In the genomic region with DNA sequence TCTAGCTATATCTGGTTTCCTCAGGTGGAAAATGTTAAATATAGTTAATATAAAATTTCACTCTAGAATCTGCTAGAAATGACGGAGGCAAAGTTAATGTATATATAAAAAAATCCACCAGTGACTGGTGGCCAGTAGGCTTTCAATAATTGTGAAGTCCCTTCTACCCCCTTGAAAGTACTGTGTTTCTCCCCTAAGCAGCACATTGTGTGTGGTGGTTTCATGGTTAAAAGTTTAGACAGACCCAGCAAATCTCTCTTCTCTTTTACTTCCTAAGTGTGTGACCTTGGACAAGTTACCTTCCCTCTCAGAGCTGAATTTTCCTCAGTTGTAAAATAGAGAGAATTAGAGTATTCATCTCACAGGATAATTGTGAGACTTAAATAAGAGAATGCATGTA, we compare ENCODE assay signal across 14 cellular contexts. TPM values are rescaled to one million over a fixed set of nuclear protein-coding genes. Genes with fewer than 3 reads are reported as not detected.
A peak's percentile ranks its signal among the peaks of the same experiment; 100 is the strongest.
DNase-seq lines count a peak whose midpoint lies in the region; ATAC-seq and TF ChIP-seq lines count a peak whose summit lies in the region.
"Had no signal": no experiment of that assay in that cellular context is flagged by ENCODE, and none has a peak within 500 bp of the region (broad histone marks: within the 10 kb centered on the region; RNA-seq: fewer than 3 reads in every experiment).

No MANE protein-coding gene starts in this region.

- no peaks in the 10 kb centered on the region for H3K27me3 ChIP-seq in CD8-positive, alpha-beta memory T cell (ENCODE audit: insufficient read depth, low read length, poor library complexity, severe bottlenecking)
- peaks cover 0 to 3% of the 10 kb centered on the region in 2 donors for H3K27me3 ChIP-seq in tibial nerve
- H3K27me3 ChIP-seq: cardiac muscle cell had no signal

- H3K36me3 ChIP-seq in CD8-positive, alpha-beta memory T cell (ENCODE audit: insufficient read depth, low read length) = no peaks in the 10 kb centered on the region
- H3K36me3 ChIP-seq in tibial nerve = no peaks in the 10 kb centered on the region
- H3K36me3 ChIP-seq: cardiac muscle cell had no signal

- 40 to 70% methylated on average over 1 of the region's 1 CpG for WGBS in tibial nerve, 2 donors

- no peak overlapping the region for H3K4me3 ChIP-seq in CD8-positive, alpha-beta memory T cell (ENCODE audit: low read length)
- H3K4me3 ChIP-seq in tibial nerve = no peak overlapping the region

- POLR2A ChIA-PET in CD8-positive, alpha-beta memory T cell (lab: Charles Lee) = no interaction called here

- no peaks in the 10 kb centered on the region for H3K4me1 ChIP-seq in CD8-positive, alpha-beta memory T cell (ENCODE audit: insufficient read depth, low read length)
- no peaks in the 10 kb centered on the region for H3K4me1 ChIP-seq in tibial nerve

- H3K27ac Mint-ChIP-seq in CD8-positive, alpha-beta memory T cell = no peak overlapping the region
- H3K27ac Mint-ChIP-seq in mesothelial cell of epicardium = no peak overlapping the region
- H3K27ac Mint-ChIP-seq: natural killer cell treated with Interleukin-12 subunit alpha and Interleukin-12 subunit beta and Interleukin-15 and Interleukin-18, amount 100 ng/mL, for 72 hours had no signal

- TF ChIP-seq CTCF in mesothelial cell of epicardium (IDR thresholded peaks at IDR 0.05; ENCODE audit: unreplicated experiment) = no peak
- TF ChIP-seq CTCF in tibial nerve (IDR thresholded peaks at IDR 0.05) = no peak

- no peaks in the 10 kb centered on the region for H3K9me3 ChIP-seq in CD8-positive, alpha-beta memory T cell (ENCODE audit: low read length)
- H3K9me3 ChIP-seq in tibial nerve = no peaks in the 10 kb centered on the region

- H3K36me3 Mint-ChIP-seq in CD8-positive, alpha-beta memory T cell = no peaks in the 10 kb centered on the region
- H3K36me3 Mint-ChIP-seq in mesothelial cell of epicardium = peaks cover 2% of the 10 kb centered on the region
- H3K36me3 Mint-ChIP-seq: natural killer cell treated with Interleukin-12 subunit alpha and Interleukin-12 subunit beta and Interleukin-15 and Interleukin-18, amount 100 ng/mL, for 72 hours had no signal

- no peaks in the 10 kb centered on the region for H3K9me3 Mint-ChIP-seq in CD8-positive, alpha-beta memory T cell
- peaks cover 18% of the 10 kb centered on the region for H3K9me3 Mint-ChIP-seq in mesothelial cell of epicardium
- H3K9me3 Mint-ChIP-seq: natural killer cell treated with Interleukin-12 subunit alpha and Interleukin-12 subunit beta and Interleukin-15 and Interleukin-18, amount 100 ng/mL, for 72 hours had no signal

- intact Hi-C loops in posterior vena cava (cut with DNase I) = no loop called here

- CTCF ChIA-PET in CD8-positive, alpha-beta memory T cell (lab: Charles Lee) = no interaction called here

- H3K27me3 Mint-ChIP-seq in CD8-positive, alpha-beta memory T cell = peaks cover 0 to 4% of the 10 kb centered on the region in 2 donors
- H3K27me3 Mint-ChIP-seq in mesothelial cell of epicardium (ENCODE audit: low read depth) = no peaks in the 10 kb centered on the region

- ATAC-seq in GM21619 (IDR thresholded peaks at IDR 0.05; ENCODE audit: unreplicated experiment) = peak; percentile 49
- ATAC-seq in HG03432 (IDR thresholded peaks at IDR 0.05; ENCODE audit: unreplicated experiment) = peak; percentile 58
- ATAC-seq: natural killer cell treated with Interleukin-12 subunit alpha and Interleukin-12 subunit beta and Interleukin-15 and Interleukin-18, amount 100 ng/mL, for 72 hours had no signal

- no peak for DNase-seq in CD8-positive, alpha-beta memory T cell
- DNase-seq in mesothelial cell of epicardium (ENCODE audit: low spot score in 2 of 2, unreplicated experiment in 2 of 2) = no peak
- no peak for DNase-seq in NCI-H187 treated with DMSO at 0.1 percent for 48 hours (lab: John Stamatoyannopoulos, UW)
- no peak for DNase-seq in foreskin melanocyte
- no peak for DNase-seq in posterior vena cava (ENCODE audit: low spot score)
- no peak for DNase-seq in tibial nerve (ENCODE audit: low spot score in 2 of 2)
- DNase-seq: activated CD8-positive, alpha-beta memory T cell treated with anti-CD3 and anti-CD28 coated beads for 24 hours; NCI-H2081 treated with DMSO at 0.1 percent for 48 hours; Right ventricle myocardium superior had no signal

- H3K27ac ChIP-seq in CD8-positive, alpha-beta memory T cell (ENCODE audit: low read depth, low read length) = peak overlapping the region; percentile 69
- peak overlapping the region in 2 of 4 donors; percentile 61 to 69 for H3K27ac ChIP-seq in tibial nerve
- H3K27ac ChIP-seq: HL-60 had no signal

- no peaks in the 10 kb centered on the region for H3K4me1 Mint-ChIP-seq in CD8-positive, alpha-beta memory T cell
- H3K4me1 Mint-ChIP-seq in mesothelial cell of epicardium = peaks cover 19% of the 10 kb centered on the region

- no peak for TF ChIP-seq POLR2A in tibial nerve (IDR thresholded peaks at IDR 0.05)

- no peak for TF ChIP-seq EP300 in tibial nerve (IDR thresholded peaks at IDR 0.05)

- no peak overlapping the region for H3K4me3 Mint-ChIP-seq in CD8-positive, alpha-beta memory T cell
- H3K4me3 Mint-ChIP-seq in mesothelial cell of epicardium = peak overlapping the region; percentile 89
- H3K4me3 Mint-ChIP-seq: natural killer cell treated with Interleukin-12 subunit alpha and Interleukin-12 subunit beta and Interleukin-15 and Interleukin-18, amount 100 ng/mL, for 72 hours had no signal

RNA-seq across cellular contexts. Expression of a gene that starts 0.6 kb away (rescaled TPM):
- not detected for total RNA-seq in CD8-positive, alpha-beta memory T cell
- polyA plus RNA-seq in CD8-positive, alpha-beta memory T cell = 0.53 TPM
- total RNA-seq in mesothelial cell of epicardium = 125 to 129 TPM (median 126 TPM) in 3 replicates
- total RNA-seq in posterior vena cava = 10 to 100 TPM; 22.2 to 54.0 TPM
- total RNA-seq in tibial nerve = 10 to 100 TPM in 3 of 4 donors, 1 to 10 TPM in 1; 7.2 to 30.0 (median 24.1) TPM
- total RNA-seq: natural killer cell treated with Interleukin-12 subunit alpha and Interleukin-12 subunit beta and Interleukin-15 and Interleukin-18, amount 100 ng/mL, for 72 hours had no signal

Comparison
In these comparisons a context has a peak if more than half of its experiments do, and no peak if none do; other contexts are left out.
1. RNA of a gene that starts 0.6 kb away (total RNA-seq): 125 to 129 TPM in mesothelial cell of epicardium, 22.2 to 54.0 TPM in posterior vena cava and 7.2 to 30.0 TPM in tibial nerve; not detected in CD8-positive, alpha-beta memory T cell; every median in the first group is over 4 times any median in the second.